Comparison of ENCODE assay signal across 11 cellular contexts in genomic region chr1:40699787-40700186, GRCh38. TPM values are rescaled to one million over a fixed set of nuclear protein-coding genes. Genes with fewer than 3 reads are reported as not detected.
DNase-seq lines count a peak whose midpoint lies in the region; ATAC-seq and TF ChIP-seq lines count a peak whose summit lies in the region.
"Had no signal": no experiment of that assay in that cellular context is flagged by ENCODE, and none has a peak within 500 bp of the region (broad histone marks: within the 10 kb centered on the region; RNA-seq: fewer than 3 reads in every experiment).

No MANE protein-coding gene starts in this region.

- H3K9me3 ChIP-seq in OCI-LY1 (ENCODE audit: low read length): no peaks in the 10 kb centered on the region
- H3K9me3 ChIP-seq in prostate gland: no peaks in the 10 kb centered on the region
- H3K9me3 ChIP-seq: testis had no signal

- H3K79me2 ChIP-seq in OCI-LY1 (ENCODE audit: insufficient read depth, low read length): peaks cover 92% of the 10 kb centered on the region

- H4K20me1 ChIP-seq in OCI-LY1 (ENCODE audit: insufficient read depth, low read length): no peaks in the 10 kb centered on the region

- TF ChIP-seq POLR2A in prostate gland (IDR thresholded peaks at IDR 0.05): no peak

- peak overlapping the region; percentile 91 for H3K27ac ChIP-seq in OCI-LY1 (ENCODE audit: low read depth, low read length, poor library complexity, severe bottlenecking)
- H3K27ac ChIP-seq in prostate gland: no peak overlapping the region
- H3K27ac ChIP-seq: testis had no signal

- ATAC-seq in HG02678 (IDR thresholded peaks at IDR 0.05; ENCODE audit: unreplicated experiment) (peak; percentile 74), Right ventricle myocardium inferior (no peak)
- ATAC-seq: left lobe of liver had no signal

- WGBS in prostate gland: 90% methylated on average over 6 of the region's 6 CpGs

- H3K27me3 ChIP-seq in OCI-LY1 (ENCODE audit: insufficient read depth, low read length) (no peaks in the 10 kb centered on the region), prostate gland (replicated peaks; ENCODE audit: insufficient read depth) (no peaks in the 10 kb centered on the region)
- H3K27me3 ChIP-seq: testis had no signal

- peaks cover 16% of the 10 kb centered on the region for H3K36me3 Mint-ChIP-seq in HFFc6 (ENCODE audit: low read depth)

- intact Hi-C loops in Right ventricle myocardium inferior (cut with DNase I) (no loop called here), prostate gland (cut with DNase I) (no loop called here)

- DNase-seq in stimulated activated CD4-positive, alpha-beta T cell treated with anti-CD3 and anti-CD28 coated beads, Interleukin-1b, Interleukin-23, amount 100 ng/mL, for 48 hours: peak; percentile 13
- no peak for DNase-seq in stimulated activated CD4-positive, alpha-beta T cell treated with anti-CD3 and anti-CD28 coated beads, Interleukin-2, amount 100 ng/mL, for 48 hours
- DNase-seq in Right ventricle myocardium inferior (ENCODE audit: missing footprints) (no peak), HFFc6 (no peak), HT-29 (ENCODE audit: low spot score) (no peak), prostate gland (ENCODE audit: low spot score) (no peak)
- DNase-seq: testis had no signal

- H3K36me3 ChIP-seq in OCI-LY1 (ENCODE audit: insufficient read depth, low read length): no peaks in the 10 kb centered on the region
- no peaks in the 10 kb centered on the region for H3K36me3 ChIP-seq in prostate gland

- H3K9me2 ChIP-seq in OCI-LY1 (ENCODE audit: low read depth, low read length): no peaks in the 10 kb centered on the region

- no peak overlapping the region; the same call in 1 of the 2 replicates for H3K27ac Mint-ChIP-seq in HFFc6

- H3K4me3 Mint-ChIP-seq in HFFc6: no peak overlapping the region

- H3K9ac ChIP-seq in OCI-LY1 (ENCODE audit: low read length): no peak overlapping the region; the same call in 1 of the 2 replicates

- H3K27me3 Mint-ChIP-seq in HFFc6 (ENCODE audit: insufficient read depth): no peaks in the 10 kb centered on the region; the same call in 1 of the 2 replicates

- H3K4me2 ChIP-seq in OCI-LY1 (ENCODE audit: low read length): peak overlapping the region; percentile 55

- no peak overlapping the region for H2AFZ ChIP-seq in OCI-LY1 (ENCODE audit: low read length)

- TF ChIP-seq CTCF in OCI-LY1 (IDR thresholded peaks at IDR 0.05; ENCODE audit: low read length): no peak
- TF ChIP-seq CTCF in HFFc6 (IDR thresholded peaks at IDR 0.05): no peak
- no peak for TF ChIP-seq CTCF in prostate gland (IDR thresholded peaks at IDR 0.05)

- H3K4me1 ChIP-seq in OCI-LY1 (ENCODE audit: insufficient read depth, low read length, severe bottlenecking) (peaks cover 100% of the 10 kb centered on the region), prostate gland (replicated peaks) (no peaks in the 10 kb centered on the region)

- no peaks in the 10 kb centered on the region for H3F3A ChIP-seq in OCI-LY1 (ENCODE audit: insufficient read depth, low read length)

- no peak overlapping the region for H3K4me3 ChIP-seq in OCI-LY1 (ENCODE audit: low read depth, low read length, poor library complexity, severe bottlenecking)
- no peak overlapping the region for H3K4me3 ChIP-seq in prostate gland
- H3K4me3 ChIP-seq: skin epidermis, testis had no signal

- peaks cover 39% of the 10 kb centered on the region for H3K4me1 Mint-ChIP-seq in HFFc6 (ENCODE audit: low read depth)

- no peaks in the 10 kb centered on the region for H3K9me3 Mint-ChIP-seq in HFFc6

RNA-seq across cellular contexts. Expression of gene NFYC, which starts 8.3 kb away (rescaled TPM):
- total RNA-seq in Right ventricle myocardium inferior (62.3 TPM), prostate gland (10 to 100 TPM; 54.9 to 93.8 TPM)
- 10 to 100 TPM; 31.0 to 48.1 (median 43.8) TPM for total RNA-seq in HFFc6 (2021; fragmentation: NEBNext Ultra II Directional; extraction: Animal tissue kit (Norgen Biotek cat#: 25700))
- total RNA-seq in HT-29 (2014; rRNA removed; shearing (Covaris generic)): 42.6 and 43.5 TPM in 2 replicates

RNA-seq across cellular contexts. Expression of gene RIMS3, which starts 34.3 kb away (rescaled TPM):
- 1.6 TPM for total RNA-seq in Right ventricle myocardium inferior
- under 1 TPM in 3 of 6 experiments, not detected in 3; 0.05 to 0.14 (median 0.09) TPM for total RNA-seq in HFFc6 (2021; fragmentation: NEBNext Ultra II Directional; extraction: Animal tissue kit (Norgen Biotek cat#: 25700))
- 0.05 TPM in 1 of 2 replicates, not detected in the other for total RNA-seq in HT-29 (2014; rRNA removed; shearing (Covaris generic))
- 10 to 100 TPM in 1 of 2 donors, 1 to 10 TPM in 1; 3.0 to 10.5 TPM for total RNA-seq in prostate gland
